Comparison of ENCODE assay signal across 8 cellular contexts in genomic region chr1:172895050-172895460, GRCh38.
DNase-seq lines count a peak whose midpoint lies in the region; ATAC-seq and TF ChIP-seq lines count a peak whose summit lies in the region.

No MANE protein-coding gene starts in this region.

- peak overlapping the region; percentile 0 for H3K27ac Mint-ChIP-seq in activated T-helper 2 cell treated with anti-CD3 and anti-CD28 coated beads, Interferon-gamma antibody, Interleukin-2, Interleukin-4, amounts not matched to agents 10 μg/mL and 5 μg/mL and 100 μg/mL, durations not matched to agents 14 hours and 24 hours and 36 hours

- H3K4me3 ChIP-seq in right cardiac atrium (ENCODE audit: low read length) (peak overlapping the region; percentile 20), smooth muscle cell (no peak overlapping the region), adrenal gland (no peak overlapping the region), left lung (no peak overlapping the region)

- H3K27me3 Mint-ChIP-seq in activated T-helper 2 cell treated with anti-CD3 and anti-CD28 coated beads, Interferon-gamma antibody, Interleukin-2, Interleukin-4, amounts not matched to agents 10 μg/mL and 5 μg/mL and 100 μg/mL, durations not matched to agents 14 hours and 24 hours and 36 hours (ENCODE audit: low read depth): peaks cover 46% of the 10 kb centered on the region

- H3K4me1 ChIP-seq in right cardiac atrium (ENCODE audit: control insufficient read depth, insufficient read depth, low read length): no peaks in the 10 kb centered on the region
- H3K4me1 ChIP-seq in smooth muscle cell (ENCODE audit: low read depth): no peaks in the 10 kb centered on the region
- H3K4me1 ChIP-seq in adrenal gland (replicated peaks in 1 of 2): no peaks in the 10 kb centered on the region
- H3K4me1 ChIP-seq in left lung: no peaks in the 10 kb centered on the region

- H3K36me3 ChIP-seq in smooth muscle cell (ENCODE audit: low read depth): no peaks in the 10 kb centered on the region
- H3K36me3 ChIP-seq in adrenal gland (replicated peaks in 1 of 2): no peaks in the 10 kb centered on the region
- H3K36me3 ChIP-seq in left lung: no peaks in the 10 kb centered on the region

- no peak for TF ChIP-seq CTCF in smooth muscle cell (IDR thresholded peaks at IDR 0.05; ENCODE audit: borderline replicate concordance, insufficient read depth, poor library complexity, severe bottlenecking)
- no peak for TF ChIP-seq CTCF in adrenal gland (IDR thresholded peaks at IDR 0.05)
- no peak for TF ChIP-seq CTCF in left lung (IDR thresholded peaks at IDR 0.05)

- H3K36me3 Mint-ChIP-seq in activated T-helper 2 cell treated with anti-CD3 and anti-CD28 coated beads, Interferon-gamma antibody, Interleukin-2, Interleukin-4, amounts not matched to agents 10 μg/mL and 5 μg/mL and 100 μg/mL, durations not matched to agents 14 hours and 24 hours and 36 hours (ENCODE audit: low read depth): no peaks in the 10 kb centered on the region

- peak overlapping the region; percentile 24 for H3K4me2 ChIP-seq in smooth muscle cell

- no peaks in the 10 kb centered on the region for H3K9me3 Mint-ChIP-seq in activated T-helper 2 cell treated with anti-CD3 and anti-CD28 coated beads, Interferon-gamma antibody, Interleukin-2, Interleukin-4, amounts not matched to agents 10 μg/mL and 5 μg/mL and 100 μg/mL, durations not matched to agents 14 hours and 24 hours and 36 hours

- H3K9me3 ChIP-seq in right cardiac atrium (ENCODE audit: control insufficient read depth, low read length) (no peaks in the 10 kb centered on the region), smooth muscle cell (replicated peaks; ENCODE audit: low read depth) (no peaks in the 10 kb centered on the region), adrenal gland (replicated peaks in 1 of 3) (no peaks in the 10 kb centered on the region), left lung (no peaks in the 10 kb centered on the region)

- no peaks in the 10 kb centered on the region for H3K27me3 ChIP-seq in right cardiac atrium (ENCODE audit: control insufficient read depth, insufficient read depth)
- H3K27me3 ChIP-seq in smooth muscle cell (ENCODE audit: low read depth): no peaks in the 10 kb centered on the region
- H3K27me3 ChIP-seq in adrenal gland: no peaks in the 10 kb centered on the region
- H3K27me3 ChIP-seq in left lung: no peaks in the 10 kb centered on the region

- H3F3A ChIP-seq in smooth muscle cell (ENCODE audit: low read depth): no peaks in the 10 kb centered on the region

- no peaks in the 10 kb centered on the region for H3K79me2 ChIP-seq in smooth muscle cell (ENCODE audit: low read depth)

- peaks cover 39% of the 10 kb centered on the region for H3K4me1 Mint-ChIP-seq in activated T-helper 2 cell treated with anti-CD3 and anti-CD28 coated beads, Interferon-gamma antibody, Interleukin-2, Interleukin-4, amounts not matched to agents 10 μg/mL and 5 μg/mL and 100 μg/mL, durations not matched to agents 14 hours and 24 hours and 36 hours (ENCODE audit: low read depth)

- ATAC-seq in right cardiac atrium (peak in 1 of 2 donors; percentile 58), left ventricle myocardium superior (no peak), HG02981 (IDR thresholded peaks at IDR 0.05; ENCODE audit: unreplicated experiment) (peak; percentile 79), GM21447 (IDR thresholded peaks at IDR 0.05; ENCODE audit: unreplicated experiment) (no peak), left lung (no peak)

- 14% methylated on average over 5 of the region's 5 CpGs for WGBS in right cardiac atrium
- 60% methylated on average over 5 of the region's 5 CpGs for WGBS in smooth muscle cell (ENCODE audit: low lambda C conversion rate)
- 28 to 43% (median 38%) methylated on average over 5 of the region's 5 CpGs for WGBS in adrenal gland, 4 donors

- intact Hi-C loops in right cardiac atrium (cut with DNase I) (no loop called here), left ventricle myocardium superior (cut with micrococcal nuclease) (no loop called here), adrenal gland (cut with DNase I) (no loop called here), left lung (cut with DNase I) (no loop called here)
- intact Hi-C loops in activated T-helper 2 cell treated with anti-CD3 and anti-CD28 coated beads, Interferon-gamma antibody, Interleukin-2, Interleukin-4, amounts not matched to agents 10 μg/mL and 5 μg/mL and 100 μg/mL, durations not matched to agents 14 hours and 24 hours and 36 hours (cut with micrococcal nuclease): loop anchor here (1.0 to 2.0 kb wide), 6 partner anchors 12 to 150 kb away; no protein-coding TSS in a partner anchor

- no peak for TF ChIP-seq POLR2A in adrenal gland (IDR thresholded peaks at IDR 0.05)

- no peak overlapping the region for H3K9ac ChIP-seq in smooth muscle cell (ENCODE audit: low read depth)

- H3K4me3 Mint-ChIP-seq in activated T-helper 2 cell treated with anti-CD3 and anti-CD28 coated beads, Interferon-gamma antibody, Interleukin-2, Interleukin-4, amounts not matched to agents 10 μg/mL and 5 μg/mL and 100 μg/mL, durations not matched to agents 14 hours and 24 hours and 36 hours (ENCODE audit: low read depth): peak overlapping the region; percentile 59

- no peaks in the 10 kb centered on the region for H4K20me1 ChIP-seq in smooth muscle cell (ENCODE audit: low read depth)

- H3K27ac ChIP-seq in right cardiac atrium (ENCODE audit: low read length) (no peak overlapping the region), smooth muscle cell (ENCODE audit: low read depth) (no peak overlapping the region), adrenal gland (no peak overlapping the region), left lung (no peak overlapping the region)

- DNase-seq in right cardiac atrium (no peak), left ventricle myocardium superior (no peak), smooth muscle cell (lab: John Stamatoyannopoulos, UW; ENCODE audit: unreplicated experiment) (no peak), adrenal gland (no peak), left lung (no peak)
- peak; percentile 20 for DNase-seq in activated T-helper 2 cell treated with anti-CD3 and anti-CD28 coated beads, Interferon-gamma antibody, Interleukin-2, Interleukin-4, amounts not matched to agents 10 μg/mL and 5 μg/mL and 100 μg/mL, durations not matched to agents 14 hours and 24 hours and 36 hours (ENCODE audit: low spot score)

- peak overlapping the region; percentile 64 for H2AFZ ChIP-seq in smooth muscle cell (ENCODE audit: low read depth)
